In the genomic region with DNA sequence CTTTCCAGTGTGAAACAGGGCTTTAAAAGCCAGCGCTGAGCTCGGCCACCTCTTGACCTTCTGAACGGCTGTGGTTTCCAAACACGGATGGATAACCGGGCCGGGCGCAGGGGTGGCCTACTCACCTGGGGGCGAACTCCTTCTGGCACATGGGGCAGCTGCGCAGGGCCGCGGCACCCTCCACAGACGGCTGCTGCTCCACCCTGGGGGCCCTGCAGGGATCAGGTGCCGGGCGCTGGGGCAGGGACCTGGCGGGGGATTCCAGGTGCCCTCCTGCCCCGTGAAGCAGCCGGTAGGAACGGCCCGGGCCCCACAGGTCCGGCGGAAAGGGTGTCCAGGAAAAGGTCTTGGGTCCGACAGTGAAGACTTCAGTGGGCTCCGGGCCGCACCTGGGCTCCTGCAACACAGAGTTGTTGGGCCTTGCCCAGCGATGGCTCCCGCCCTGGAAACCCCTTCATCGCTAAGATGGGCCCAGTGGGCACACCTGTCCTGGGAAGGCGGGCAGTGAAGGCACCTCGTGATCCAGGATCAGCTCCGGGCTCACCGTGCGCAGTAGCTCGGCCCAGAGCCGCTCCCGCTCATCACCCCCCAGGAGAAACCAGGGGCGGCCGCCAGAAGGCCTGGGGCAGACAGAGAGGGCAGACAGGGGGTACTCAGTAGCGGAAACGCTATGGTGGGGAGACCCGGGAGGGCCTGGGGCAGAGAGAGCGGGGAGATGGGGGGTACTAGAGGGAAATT, we compare ENCODE assay signal across 8 cellular contexts. TPM values are rescaled to one million over a fixed set of nuclear protein-coding genes. Genes with fewer than 3 reads are reported as not detected.
DNase-seq lines count a peak whose midpoint lies in the region; ATAC-seq, FAIRE-seq and TF ChIP-seq lines count a peak whose summit lies in the region.

No MANE protein-coding gene starts in this region.

- H3K4me1 ChIP-seq in right lobe of liver, result peaks cover 0 to 31% (median 12%) of the 10 kb centered on the region in 4 donors

- H3K36me3 ChIP-seq in right lobe of liver, result no peaks in the 10 kb centered on the region

- in situ Hi-C loops in astrocyte of the cerebellum (cut with HindIII; ENCODE audit: low sequenced_read_pairs), result loop anchor here (10.0 kb wide), 2 partner anchors 81 to 1231 kb away; no protein-coding TSS in a partner anchor

- H3K27ac ChIP-seq in right lobe of liver, result no peak overlapping the region

- H3K9me3 Mint-ChIP-seq in activated naive CD4-positive, alpha-beta T cell treated with anti-CD3 and anti-CD28 coated beads, Interleukin-2, amount 50 U/mL, for 24 hours, result no peaks in the 10 kb centered on the region

- intact Hi-C loops in right lobe of liver (cut with DNase I), result loop anchor here in 1 of 2 donors (2.0 kb wide), 1 partner anchor 187 kb away; no protein-coding TSS in a partner anchor

- 36% methylated on average over 7 of the region's 41 CpGs for WGBS in right lobe of liver (ENCODE audit: insufficient coverage, low coverage, low lambda C conversion rate, missing lambda C conversion rate)

- H3K4me3 ChIP-seq in astrocyte of the cerebellum (ENCODE audit: low read depth, low read length) (peak overlapping the region; percentile 51), right lobe of liver (peak overlapping the region; percentile 60 to 66 (median 63))

- no peaks in the 10 kb centered on the region for H3K27me3 ChIP-seq in right lobe of liver

- peaks cover 20% of the 10 kb centered on the region for H3K4me1 Mint-ChIP-seq in activated naive CD4-positive, alpha-beta T cell treated with anti-CD3 and anti-CD28 coated beads, Interleukin-2, amount 50 U/mL, for 24 hours

- no peaks in the 10 kb centered on the region for H3K27me3 Mint-ChIP-seq in activated naive CD4-positive, alpha-beta T cell treated with anti-CD3 and anti-CD28 coated beads, Interleukin-2, amount 50 U/mL, for 24 hours

- TF ChIP-seq CTCF in astrocyte of the cerebellum (IDR thresholded peaks at IDR 0.05; ENCODE audit: low read depth, low read length, missing control alignments), result no peak
- no peak for TF ChIP-seq CTCF in right lobe of liver (IDR thresholded peaks at IDR 0.05)

- H3K27ac Mint-ChIP-seq in activated naive CD4-positive, alpha-beta T cell treated with anti-CD3 and anti-CD28 coated beads, Interleukin-2, amount 50 U/mL, for 24 hours, result peak overlapping the region; percentile 35

- no peak for TF ChIP-seq POLR2A in right lobe of liver (IDR thresholded peaks at IDR 0.05)

- no peak for ATAC-seq in right lobe of liver
- no peak for ATAC-seq in GM18870 (IDR thresholded peaks at IDR 0.05; ENCODE audit: unreplicated experiment)

- peak overlapping the region; percentile 77 for H3K4me3 Mint-ChIP-seq in activated naive CD4-positive, alpha-beta T cell treated with anti-CD3 and anti-CD28 coated beads, Interleukin-2, amount 50 U/mL, for 24 hours

- no peak for FAIRE-seq in urothelium cell line (lab: Jason Lieb, UNC)

- no peaks in the 10 kb centered on the region for H3K36me3 Mint-ChIP-seq in activated naive CD4-positive, alpha-beta T cell treated with anti-CD3 and anti-CD28 coated beads, Interleukin-2, amount 50 U/mL, for 24 hours

- no peaks in the 10 kb centered on the region for H3K9me3 ChIP-seq in right lobe of liver

- no peak for DNase-seq in activated naive CD4-positive, alpha-beta T cell treated with Interleukin-2 at 50 U/mL for 16 hours
- DNase-seq in astrocyte of the cerebellum (ENCODE audit: low read depth) (no peak), right lobe of liver (no peak), urothelium cell line (ENCODE audit: low spot score) (peak; percentile 18), NCI-H2029 (lab: John Stamatoyannopoulos, UW) (no peak), dedifferentiated amniotic fluid mesenchymal stem cell (ENCODE audit: extremely low spot score) (no peak)

RNA-seq across cellular contexts. Expression of a gene that starts 0.9 kb away (rescaled TPM):
- 10 to 100 TPM; 18.9 to 26.0 (median 24.4) TPM for total RNA-seq in right lobe of liver

RNA-seq across cellular contexts. Expression of a gene that starts 34.4 kb away (rescaled TPM):
- 10 to 100 TPM; 23.7 to 84.8 (median 31.4) TPM for total RNA-seq in right lobe of liver
